Comparison of ENCODE assay signal across 8 cellular contexts in the genomic region with DNA sequence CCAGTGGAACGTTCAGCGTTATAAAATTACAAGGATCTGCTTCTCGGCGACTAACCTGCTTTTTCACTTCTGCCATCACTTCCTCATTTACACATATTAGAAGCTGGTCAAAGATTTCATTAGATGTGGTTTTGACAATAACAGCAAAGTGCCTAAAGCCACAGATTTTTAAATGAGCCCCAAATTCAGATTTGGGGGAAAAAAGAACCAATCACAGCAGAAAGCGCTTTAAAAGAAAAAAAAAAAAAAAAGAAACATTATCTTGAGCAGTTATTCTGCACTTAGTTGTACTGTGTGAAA.
A peak's percentile ranks its signal among the peaks of the same experiment; 100 is the strongest.
DNase-seq lines count a peak whose midpoint lies in the region; ATAC-seq, FAIRE-seq and TF ChIP-seq lines count a peak whose summit lies in the region.

No MANE protein-coding gene starts in this region.

- 0% methylated on average over 4 of the region's 5 CpGs for WGBS in GM12878 (ENCODE audit: insufficient coverage, insufficient replicate concordance, low lambda C conversion rate, missing lambda C conversion rate)
- WGBS in prostate gland, result 28% methylated on average over 5 of the region's 5 CpGs

- H3K9ac ChIP-seq in GM12878 (ENCODE audit: control insufficient read depth, insufficient read depth, low read length), result no peak overlapping the region

- BruUV-seq in GM12878 (replicated peaks; lab: Mats Ljungman, UMichigan), result no TSS peak

- H3K4me2 ChIP-seq in GM12878 (ENCODE audit: control insufficient read depth, insufficient read depth), result peak overlapping the region; percentile 54

- intact Hi-C loops in GM12878 (cut with micrococcal nuclease; ENCODE audit: unreplicated experiment), result no loop called here
- intact Hi-C loops in prostate gland (cut with DNase I), result no loop called here

- H4K20me1 ChIP-seq in GM12878 (ENCODE audit: control insufficient read depth, insufficient read depth), result no peaks in the 10 kb centered on the region

- H2AFZ ChIP-seq in GM12878 (ENCODE audit: control insufficient read depth, low read depth, low read length), result peak overlapping the region; percentile 30; the same call in 1 of the 2 replicates

- H3K9me3 Mint-ChIP-seq in activated naive CD4-positive, alpha-beta T cell treated with anti-CD3 and anti-CD28 coated beads, Interleukin-2, amount 50 U/mL, for 72 hours, result no peaks in the 10 kb centered on the region

- RAD21 ChIA-PET in GM12878 (lab: Charles Lee; ENCODE audit: unreplicated experiment), result interaction anchor here (1.0 kb wide), 1 partner anchor 187 kb away, joined by 3 read pairs; no protein-coding TSS in a partner anchor

- H3K79me2 ChIP-seq in GM12878 (ENCODE audit: control insufficient read depth, insufficient read depth, low read length), result no peaks in the 10 kb centered on the region

- no peak overlapping the region for H3K27ac ChIP-seq in GM12878 (ENCODE audit: control insufficient read depth, insufficient read depth)
- peak overlapping the region; percentile 30 to 50 for H3K27ac ChIP-seq in prostate gland

- H3K36me3 Mint-ChIP-seq in activated naive CD4-positive, alpha-beta T cell treated with anti-CD3 and anti-CD28 coated beads, Interleukin-2, amount 50 U/mL, for 72 hours, result no peaks in the 10 kb centered on the region

- H3K4me1 ChIP-seq in GM12878 (ENCODE audit: control insufficient read depth, insufficient read depth, low read length) (peaks cover 2% of the 10 kb centered on the region; the same call in 1 of the 2 replicates), prostate gland (replicated peaks) (no peaks in the 10 kb centered on the region)

- DNase-seq in GM12878 (ENCODE audit: low read depth, low spot score) (no peak), prostate gland (ENCODE audit: low spot score) (no peak), SHP77 (lab: John Stamatoyannopoulos, UW) (no peak), T-helper 9 cell (no peak), NCI-H2029 treated with DMSO at 0.1 percent for 48 hours (lab: John Stamatoyannopoulos, UW) (no peak)
- no peak for DNase-seq in activated naive CD4-positive, alpha-beta T cell treated with anti-CD3 and anti-CD28 coated beads, Interleukin-2, amount 50 U/mL, for 72 hours (ENCODE audit: low spot score in 2 of 2)

- no peaks in the 10 kb centered on the region for H3K9me3 ChIP-seq in GM12878 (replicated peaks; ENCODE audit: control insufficient read depth, insufficient read depth, low read length)
- no peaks in the 10 kb centered on the region for H3K9me3 ChIP-seq in prostate gland

- 0 out of 4 replicates have a peak, but pooled peaks of 1 of the 2 experiments have one; percentile 15 for TF ChIP-seq EP300 in GM12878 (IDR thresholded peaks at IDR 0.05; ENCODE audit: borderline replicate concordance in 1 of 2, control insufficient read depth in 1 of 2, low read depth in 2 of 2, low read length in 2 of 2)

- no peak for FAIRE-seq in GM12878 (lab: Jason Lieb, UNC)

- SMC1A ChIA-PET in GM12878 (lab: Charles Lee; ENCODE audit: uncharacterized antibody, unreplicated experiment), result interaction anchor here (1.0 to 1.1 kb wide), 2 partner anchors 14 to 186 kb away, joined by 3 to 4 read pairs; no protein-coding TSS in a partner anchor

- CTCF ChIA-PET in GM12878 (lab: Yijun Ruan, JAX), result interaction anchor here (0.8 to 1.8 kb wide), 2 partner anchors 186 to 316 kb away, joined by 3 read pairs; no protein-coding TSS in a partner anchor

- no peak overlapping the region for H3K4me3 ChIP-seq in GM12878
- H3K4me3 ChIP-seq in prostate gland, result peak overlapping the region in 1 of 2 donors; percentile 10

- TF ChIP-seq POLR2A in GM12878 (IDR thresholded peaks at IDR 0.05; ENCODE audit: low read depth, low read length) (no peak), prostate gland (IDR thresholded peaks at IDR 0.05) (no peak)

- POLR2A ChIA-PET in GM12878 (lab: Charles Lee), result no interaction called here

- H3K36me3 ChIP-seq in GM12878 (ENCODE audit: control insufficient read depth in 2 of 2, insufficient read depth in 2 of 2, low read length in 1 of 2) (no peaks in the 10 kb centered on the region), prostate gland (no peaks in the 10 kb centered on the region)

- in situ Hi-C loops in GM12878 (cut with MboI), result no loop called here

- no peak for TF ChIP-seq RAD21 in GM12878 (IDR thresholded peaks at IDR 0.05; ENCODE audit: insufficient read depth, low read depth, low read length)

- TF ChIP-seq CTCF in GM12878 (IDR thresholded peaks at IDR 0.05 in 2 of 3, conservative IDR thresholded peaks at IDR 0.05 in 1 of 3; ENCODE audit: control insufficient read depth in 2 of 3, extremely low read depth in 1 of 3, insufficient read depth in 1 of 3, low read depth in 3 of 3, low read length in 3 of 3) (no peak), prostate gland (IDR thresholded peaks at IDR 0.05) (no peak)

- H3K27me3 ChIP-seq in GM12878 (replicated peaks in 1 of 2; ENCODE audit: control insufficient read depth in 2 of 2, insufficient read depth in 2 of 2, low read length in 1 of 2) (peaks cover 2 to 5% of the 10 kb centered on the region in 2 experiments; a peak in 3 of 4 replicates), prostate gland (replicated peaks; ENCODE audit: insufficient read depth) (no peaks in the 10 kb centered on the region)

- ATAC-seq in GM18520 (IDR thresholded peaks at IDR 0.05; ENCODE audit: unreplicated experiment) (peak; percentile 37), HG02885 (IDR thresholded peaks at IDR 0.05; ENCODE audit: poor library complexity, unreplicated experiment) (peak; percentile 81), GM12878 (peak; percentile 75)
- no peak for ATAC-seq in activated naive CD4-positive, alpha-beta T cell treated with anti-CD3 and anti-CD28 coated beads, Interleukin-2, amount 50 U/mL, for 72 hours

- no peak overlapping the region for H3K27ac Mint-ChIP-seq in activated naive CD4-positive, alpha-beta T cell treated with anti-CD3 and anti-CD28 coated beads, Interleukin-2, amount 50 U/mL, for 72 hours

TF ChIP-seq in GM12878, 131 proteins besides CTCF, POLR2A, EP300 and RAD21 (continues in another document):
- TF ChIP-seq PRDM15 (CRISPR knock-in tag; IDR thresholded peaks at IDR 0.05), result no peak
- TF ChIP-seq SPI1 (IDR thresholded peaks at IDR 0.05; ENCODE audit: borderline replicate concordance, insufficient read depth, low read depth, low read length), result peak; percentile 91
- TF ChIP-seq CREM (IDR thresholded peaks at IDR 0.05; ENCODE audit: low read depth), result no peak
- TF ChIP-seq FOXM1 (IDR thresholded peaks at IDR 0.05; ENCODE audit: low read depth, low read length), result no peak
- TF ChIP-seq IKZF2 (IDR thresholded peaks at IDR 0.05), result peak in 1 of 2 experiments; percentile 38; a peak in 1 of 4 replicates
- TF ChIP-seq YY1 (IDR thresholded peaks at IDR 0.05; ENCODE audit: low read depth, low read length), result no peak
- no peak for TF ChIP-seq NBN (IDR thresholded peaks at IDR 0.05)
- TF ChIP-seq DPF2 (IDR thresholded peaks at IDR 0.05), result 0 out of 2 replicates have a peak, but pooled peaks have one; percentile 38
- no peak for TF ChIP-seq KDM1A (IDR thresholded peaks at IDR 0.05; ENCODE audit: borderline replicate concordance)
- TF ChIP-seq ETV6 (conservative IDR thresholded peaks at IDR 0.05 in 1 of 2, IDR thresholded peaks at IDR 0.05 in 1 of 2; ENCODE audit: borderline replicate concordance in 1 of 2, low read depth in 1 of 2), result no peak
- TF ChIP-seq TBL1XR1 (IDR thresholded peaks at IDR 0.05; ENCODE audit: low read depth, low read length), result no peak
- no peak for TF ChIP-seq RCOR1 (conservative IDR thresholded peaks at IDR 0.05; ENCODE audit: low read depth, low read length)
- TF ChIP-seq TAF1 (IDR thresholded peaks at IDR 0.05; ENCODE audit: borderline replicate concordance, low read depth, low read length), result no peak
- peak; percentile 46; the same call in 1 of the 2 replicates for TF ChIP-seq MTA2 (IDR thresholded peaks at IDR 0.05; ENCODE audit: low read depth)
- no peak for TF ChIP-seq USF2 (IDR thresholded peaks at IDR 0.05; ENCODE audit: borderline replicate concordance, low read depth, low read length)

Comparison
In these comparisons a context has a peak if more than half of its experiments do, and no peak if none do; other contexts are left out.
1. ATAC-seq: peak in GM18520 (single experiment), HG02885 (single experiment) and GM12878 (single experiment); none in activated naive CD4-positive, alpha-beta T cell treated with anti-CD3 and anti-CD28 coated beads, Interleukin-2, amount 50 U/mL, for 72 hours (0 of 2).